Comparison of ENCODE assay signal across 13 cellular contexts in the genomic region with DNA sequence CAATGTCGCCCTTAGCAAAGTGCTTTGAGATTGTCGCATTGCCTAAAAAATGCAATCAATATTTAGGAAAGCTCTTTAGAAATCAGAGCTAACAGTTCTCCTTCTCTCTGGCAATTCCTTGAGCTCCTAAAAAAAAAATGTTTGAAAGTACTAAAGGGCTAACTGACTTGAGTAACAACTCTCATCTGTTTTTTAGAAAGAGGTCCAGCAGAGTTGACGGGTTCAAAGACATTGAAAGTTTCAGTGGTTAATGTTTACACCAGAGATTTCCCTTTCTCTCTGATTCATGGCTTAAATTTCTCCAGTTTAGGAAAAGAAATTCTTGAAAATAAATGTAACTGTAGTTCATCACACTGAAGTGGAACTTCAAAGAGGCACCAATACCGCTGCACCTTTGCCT. TPM values are rescaled to one million over a fixed set of nuclear protein-coding genes. Genes with fewer than 3 reads are reported as not detected.
"Had no signal": no experiment of that assay in that cellular context is flagged by ENCODE, and none has a peak within 500 bp of the region (broad histone marks: within the 10 kb centered on the region; RNA-seq: fewer than 3 reads in every experiment).

No MANE protein-coding gene starts in this region.

RNA-seq across cellular contexts. Expression of gene DAZ2, which starts 8.7 kb away (rescaled TPM):
- total RNA-seq: subcutaneous adipose tissue, suprapubic skin, temporal lobe, thoracic aorta, thyroid gland, tibial nerve, transverse colon, upper lobe of left lung, upper lobe of right lung, ureter, urinary bladder, uterus, vagina had no signal

RNA-seq across cellular contexts. Expression of gene DAZ1, which starts 11.9 kb away (rescaled TPM):
- total RNA-seq: subcutaneous adipose tissue, temporal lobe, tibial nerve, transverse colon, upper lobe of left lung, upper lobe of right lung, ureter, urinary bladder, uterus, vagina had no signal
